Comparison of ENCODE assay signal across 8 cellular contexts in genomic region chr17:7233701-7234099, GRCh38. TPM values are rescaled to one million over a fixed set of nuclear protein-coding genes. Genes with fewer than 3 reads are reported as not detected.
DNase-seq lines count a peak whose midpoint lies in the region; ATAC-seq and TF ChIP-seq lines count a peak whose summit lies in the region.

No MANE protein-coding gene starts in this region.

- H3K9ac ChIP-seq in DND-41 (ENCODE audit: low read depth, low read length): peak overlapping the region; percentile 90

- H3K36me3 Mint-ChIP-seq in natural killer cell treated with Interleukin-12 subunit alpha and Interleukin-12 subunit beta and Interleukin-15 and Interleukin-18, amount 100 ng/mL, for 72 hours: peaks cover 11% of the 10 kb centered on the region

- no peak for TF ChIP-seq CTCF in DND-41 (IDR thresholded peaks at IDR 0.05; ENCODE audit: borderline replicate concordance, extremely low read depth, low read length, poor library complexity, severe bottlenecking)

- H3K27ac Mint-ChIP-seq in natural killer cell treated with Interleukin-12 subunit alpha and Interleukin-12 subunit beta and Interleukin-15 and Interleukin-18, amount 100 ng/mL, for 72 hours: peak overlapping the region; percentile 73 to 87

- peak overlapping the region; percentile 99 for H3K4me2 ChIP-seq in DND-41 (ENCODE audit: insufficient read depth, low read length)

- H3K9me3 Mint-ChIP-seq in natural killer cell treated with Interleukin-12 subunit alpha and Interleukin-12 subunit beta and Interleukin-15 and Interleukin-18, amount 100 ng/mL, for 72 hours: no peaks in the 10 kb centered on the region

- peak overlapping the region; percentile 91 for H3K4me3 Mint-ChIP-seq in natural killer cell treated with Interleukin-12 subunit alpha and Interleukin-12 subunit beta and Interleukin-15 and Interleukin-18, amount 100 ng/mL, for 72 hours

- no peaks in the 10 kb centered on the region for H3K27me3 Mint-ChIP-seq in natural killer cell treated with Interleukin-12 subunit alpha and Interleukin-12 subunit beta and Interleukin-15 and Interleukin-18, amount 100 ng/mL, for 72 hours

- H3K36me3 ChIP-seq in DND-41 (ENCODE audit: insufficient read depth, low read length): peaks cover 61% of the 10 kb centered on the region
- peaks cover 31% of the 10 kb centered on the region for H3K36me3 ChIP-seq in effector memory CD4-positive, alpha-beta T cell (ENCODE audit: control insufficient read depth, insufficient read depth, low read length)

- peak; percentile 11 for ATAC-seq in DND-41 (ENCODE audit: insufficient read depth, low read depth)
- no peak for ATAC-seq in natural killer cell treated with Interleukin-12 subunit alpha and Interleukin-12 subunit beta and Interleukin-15 and Interleukin-18, amount 100 ng/mL, for 72 hours
- no peak for ATAC-seq in HG03095 (IDR thresholded peaks at IDR 0.05; ENCODE audit: unreplicated experiment)
- no peak for ATAC-seq in HG02759 (IDR thresholded peaks at IDR 0.05; ENCODE audit: unreplicated experiment)
- ATAC-seq in HG03460 (IDR thresholded peaks at IDR 0.05; ENCODE audit: unreplicated experiment): no peak
- ATAC-seq in GM21576 (IDR thresholded peaks at IDR 0.05; ENCODE audit: unreplicated experiment): no peak

- DNase-seq in DND-41 (no peak), NCI-H82 treated with DMSO at 0.1 percent for 48 hours (lab: John Stamatoyannopoulos, UW; ENCODE audit: unreplicated experiment) (peak; percentile 72)
- DNase-seq in effector memory CD4-positive, alpha-beta T cell: no peak
- DNase-seq in natural killer cell treated with Interleukin-12 subunit alpha and Interleukin-12 subunit beta and Interleukin-15 and Interleukin-18, amount 100 ng/mL, for 72 hours (ENCODE audit: low spot score): no peak

- H3K4me1 Mint-ChIP-seq in natural killer cell treated with Interleukin-12 subunit alpha and Interleukin-12 subunit beta and Interleukin-15 and Interleukin-18, amount 100 ng/mL, for 72 hours (ENCODE audit: low read depth in 2 of 2): peaks cover 43 to 47% of the 10 kb centered on the region in 2 donors

- H3K27ac ChIP-seq in DND-41 (ENCODE audit: low read length): peak overlapping the region; percentile 97
- H3K27ac ChIP-seq in effector memory CD4-positive, alpha-beta T cell (ENCODE audit: insufficient read depth, low read length, poor library complexity, severe bottlenecking): peak overlapping the region; percentile 78

- peaks cover 57% of the 10 kb centered on the region for H4K20me1 ChIP-seq in DND-41 (ENCODE audit: insufficient read depth, low read length)

- H3K4me3 ChIP-seq in DND-41 (ENCODE audit: low read depth in 1 of 2, low read length in 2 of 2): peak overlapping the region; percentile 83 to 93
- H3K4me3 ChIP-seq in effector memory CD4-positive, alpha-beta T cell (ENCODE audit: insufficient read depth, low read depth, low read length, poor library complexity, severe bottlenecking): peak overlapping the region; percentile 76

- H3K27me3 ChIP-seq in DND-41 (ENCODE audit: insufficient read depth, low read length, poor library complexity): no peaks in the 10 kb centered on the region
- H3K27me3 ChIP-seq in effector memory CD4-positive, alpha-beta T cell (replicated peaks; ENCODE audit: control insufficient read depth, insufficient read depth, low read length, poor library complexity, severe bottlenecking): no peaks in the 10 kb centered on the region

- H3K79me2 ChIP-seq in DND-41 (ENCODE audit: insufficient read depth, low read length): peaks cover 97% of the 10 kb centered on the region

- H2AFZ ChIP-seq in DND-41 (ENCODE audit: low read depth, low read length): peak overlapping the region; percentile 75

- H3K4me1 ChIP-seq in DND-41 (ENCODE audit: insufficient read depth, low read length): peaks cover 61% of the 10 kb centered on the region
- H3K4me1 ChIP-seq in effector memory CD4-positive, alpha-beta T cell (ENCODE audit: control insufficient read depth, insufficient read depth, low read length, poor library complexity, severe bottlenecking): peaks cover 21% of the 10 kb centered on the region

- no peaks in the 10 kb centered on the region for H3K9me3 ChIP-seq in DND-41 (ENCODE audit: insufficient read depth, low read length, severe bottlenecking)
- H3K9me3 ChIP-seq in effector memory CD4-positive, alpha-beta T cell (ENCODE audit: control insufficient read depth, low read length): no peaks in the 10 kb centered on the region

RNA-seq across cellular contexts. Expression of gene DVL2, which starts 0.6 kb away (rescaled TPM):
- 10 to 100 TPM; 35.1 to 61.6 TPM for total RNA-seq in natural killer cell treated with Interleukin-12 subunit alpha and Interleukin-12 subunit beta and Interleukin-15 and Interleukin-18, amount 100 ng/mL, for 72 hours

RNA-seq across cellular contexts. Expression of gene PHF23, which starts 5.6 kb away (rescaled TPM):
- 10 to 100 TPM; 40.1 to 55.2 TPM for total RNA-seq in natural killer cell treated with Interleukin-12 subunit alpha and Interleukin-12 subunit beta and Interleukin-15 and Interleukin-18, amount 100 ng/mL, for 72 hours

RNA-seq across cellular contexts. Expression of gene GABARAP, which starts 8.5 kb away (rescaled TPM):
- total RNA-seq in natural killer cell treated with Interleukin-12 subunit alpha and Interleukin-12 subunit beta and Interleukin-15 and Interleukin-18, amount 100 ng/mL, for 72 hours: 100 to 1,000 TPM; 197 to 277 TPM

RNA-seq across cellular contexts. Expression of gene ACADVL, which starts 14.0 kb away (rescaled TPM):
- total RNA-seq in natural killer cell treated with Interleukin-12 subunit alpha and Interleukin-12 subunit beta and Interleukin-15 and Interleukin-18, amount 100 ng/mL, for 72 hours: 100 to 1,000 TPM; 651 to 710 TPM

RNA-seq across cellular contexts. Expression of gene DLG4, which starts 14.1 kb away (rescaled TPM):
- 1 to 10 TPM; 3.3 to 8.3 TPM for total RNA-seq in natural killer cell treated with Interleukin-12 subunit alpha and Interleukin-12 subunit beta and Interleukin-15 and Interleukin-18, amount 100 ng/mL, for 72 hours
